14 cellular contexts compared by ENCODE assay signal in genomic region chr1:77036560-77036959, GRCh38.
DNase-seq lines count a peak whose midpoint lies in the region; ATAC-seq, FAIRE-seq and TF ChIP-seq lines count a peak whose summit lies in the region.
"Had no signal": no experiment of that assay in that cellular context is flagged by ENCODE, and none has a peak within 500 bp of the region (broad histone marks: within the 10 kb centered on the region; RNA-seq: fewer than 3 reads in every experiment).

No MANE protein-coding gene starts in this region.

- no peak overlapping the region for H2BK15ac ChIP-seq in mesenchymal stem cell (ENCODE audit: low read depth, poor library complexity, severe bottlenecking)

- H2BK12ac ChIP-seq in mesenchymal stem cell (ENCODE audit: low read length in 2 of 2), result no peak overlapping the region

- no peak overlapping the region for H2AK5ac ChIP-seq in mesenchymal stem cell (ENCODE audit: low read length, severe bottlenecking)

- no peaks in the 10 kb centered on the region for H3K27me3 ChIP-seq in mammary epithelial cell (ENCODE audit: insufficient read depth, low read length)
- H3K27me3 ChIP-seq in mesenchymal stem cell (ENCODE audit: control insufficient read depth in 1 of 2, insufficient read depth in 1 of 2, low read length in 2 of 2), result peaks cover 8 to 15% of the 10 kb centered on the region in 2 experiments
- H3K27me3 ChIP-seq: upper lobe of left lung had no signal

- H3K9me3 ChIP-seq in mammary epithelial cell (replicated peaks; ENCODE audit: insufficient read depth, low read length), result no peaks in the 10 kb centered on the region
- no peaks in the 10 kb centered on the region for H3K9me3 ChIP-seq in mesenchymal stem cell (ENCODE audit: control insufficient read depth, low read length)
- H3K9me3 ChIP-seq: prostate gland, upper lobe of left lung had no signal

- dilution Hi-C loops in mammary epithelial cell (cut with HindIII; ENCODE audit: low sequenced_read_pairs), result no loop called here

- H3K18ac ChIP-seq in mesenchymal stem cell (ENCODE audit: low read depth in 1 of 2, low read length in 2 of 2), result no peak overlapping the region

- 34% methylated on average over 2 of the region's 2 CpGs for WGBS in mammary epithelial cell (ENCODE audit: low coverage, missing lambda C conversion rate)
- no CpG with 5 or more reads among the region's 2 CpGs for WGBS in mesenchymal stem cell

- ATAC-seq in GM21576 (IDR thresholded peaks at IDR 0.05; ENCODE audit: unreplicated experiment), result no peak
- no peak for ATAC-seq in HG03565 (IDR thresholded peaks at IDR 0.05; ENCODE audit: unreplicated experiment)
- ATAC-seq: activated naive CD4-positive, alpha-beta T cell treated with anti-CD3 and anti-CD28 coated beads, Interleukin-2, amount 50 U/mL, for 72 hours had no signal

- H3K27ac ChIP-seq in mammary epithelial cell (ENCODE audit: insufficient read depth, low read depth, low read length) (no peak overlapping the region), mesenchymal stem cell (ENCODE audit: low read length, poor library complexity, severe bottlenecking) (no peak overlapping the region)
- H3K27ac ChIP-seq: prostate gland, upper lobe of left lung had no signal

- intact Hi-C loops in activated CD4-positive, alpha-beta T cell treated with anti-CD3 and anti-CD28 coated beads, Interleukin-2, amount 10 ng/mL, durations not matched to agents 24 days and 14 days (cut with micrococcal nuclease), result no loop called here
- intact Hi-C loops in mammary epithelial cell (cut with micrococcal nuclease), result no loop called here

- CTCF ChIA-PET in mammary epithelial cell (lab: Charles Lee; ENCODE audit: low non-redundant PET), result no interaction called here

- no peak overlapping the region for H3K14ac ChIP-seq in mesenchymal stem cell (ENCODE audit: low read length in 2 of 2)

- H3K79me2 ChIP-seq in mammary epithelial cell (ENCODE audit: insufficient read depth, low read length), result no peaks in the 10 kb centered on the region

- H3K27ac Mint-ChIP-seq in activated CD4-positive, alpha-beta T cell treated with anti-CD3 and anti-CD28 coated beads, Interleukin-2, amount 10 ng/mL, durations not matched to agents 24 days and 14 days, result no peak overlapping the region
- H3K27ac Mint-ChIP-seq: activated naive CD4-positive, alpha-beta T cell treated with anti-CD3 and anti-CD28 coated beads, Interleukin-2, amount 50 U/mL, for 72 hours; B cell had no signal

- H2BK120ac ChIP-seq in mesenchymal stem cell (ENCODE audit: low read depth, low read length), result no peak overlapping the region

- no peaks in the 10 kb centered on the region for H3K4me1 Mint-ChIP-seq in activated CD4-positive, alpha-beta T cell treated with anti-CD3 and anti-CD28 coated beads, Interleukin-2, amount 10 ng/mL, durations not matched to agents 24 days and 14 days
- H3K4me1 Mint-ChIP-seq: B cell had no signal

- H3K4me2 ChIP-seq in mammary epithelial cell (ENCODE audit: insufficient read depth, low read depth, low read length), result no peak overlapping the region
- H3K4me2 ChIP-seq in mesenchymal stem cell (ENCODE audit: low read length, poor library complexity, severe bottlenecking), result no peak overlapping the region

- H3K27me3 Mint-ChIP-seq in activated CD4-positive, alpha-beta T cell treated with anti-CD3 and anti-CD28 coated beads, Interleukin-2, amount 10 ng/mL, durations not matched to agents 24 days and 14 days, result peaks cover 2% of the 10 kb centered on the region

- no TSS peak for BruUV-seq in mammary epithelial cell (replicated peaks; lab: Mats Ljungman, UMichigan)

- peak; percentile 65 for DNase-seq in activated CD4-positive, alpha-beta T cell treated with anti-CD3 and anti-CD28 coated beads, Interleukin-2, amount 10 ng/mL, durations not matched to agents 24 days and 14 days
- no peak for DNase-seq in activated CD4-positive, alpha-beta T cell treated with anti-CD3 and anti-CD28 coated beads, Interleukin-2, amount 50 U/mL, for 4 hours
- DNase-seq in MV-4-11 (lab: John Stamatoyannopoulos, UW) (peak; percentile 13), mammary epithelial cell (peak; percentile 41), mesenchymal stem cell (peak; percentile 54), GM19239 (ENCODE audit: insufficient read length, low spot score) (no peak)
- DNase-seq: activated CD4-positive, CD25-positive, alpha-beta regulatory T cell treated with anti-CD3 and anti-CD28 coated beads, Interleukin-2, amount 50 U/mL, for 72 hours; NCI-H1694 treated with DMSO at 0.1 percent for 48 hours; upper lobe of left lung had no signal

- no peak overlapping the region for H4K91ac ChIP-seq in mesenchymal stem cell (ENCODE audit: low read length)

- no peaks in the 10 kb centered on the region for H3K36me3 Mint-ChIP-seq in activated CD4-positive, alpha-beta T cell treated with anti-CD3 and anti-CD28 coated beads, Interleukin-2, amount 10 ng/mL, durations not matched to agents 24 days and 14 days (ENCODE audit: low read depth)
- H3K36me3 Mint-ChIP-seq: activated naive CD4-positive, alpha-beta T cell treated with anti-CD3 and anti-CD28 coated beads, Interleukin-2, amount 50 U/mL, for 72 hours had no signal

- no peak overlapping the region for H3K4me3 Mint-ChIP-seq in activated CD4-positive, alpha-beta T cell treated with anti-CD3 and anti-CD28 coated beads, Interleukin-2, amount 10 ng/mL, durations not matched to agents 24 days and 14 days
- H3K4me3 Mint-ChIP-seq: B cell had no signal

- no peaks in the 10 kb centered on the region for H3K79me1 ChIP-seq in mesenchymal stem cell (replicated peaks; ENCODE audit: low read length, poor library complexity, severe bottlenecking)

- H3K9me3 Mint-ChIP-seq in activated CD4-positive, alpha-beta T cell treated with anti-CD3 and anti-CD28 coated beads, Interleukin-2, amount 10 ng/mL, durations not matched to agents 24 days and 14 days, result peaks cover 5% of the 10 kb centered on the region

- no peak for FAIRE-seq in GM19239 (lab: Jason Lieb, UNC)

- H3K23ac ChIP-seq in mesenchymal stem cell (ENCODE audit: low read length in 2 of 2), result no peak overlapping the region

- no peaks in the 10 kb centered on the region for H4K20me1 ChIP-seq in mammary epithelial cell (ENCODE audit: insufficient read depth, low read length)

- peaks cover 29% of the 10 kb centered on the region for H3K4me1 ChIP-seq in mammary epithelial cell (ENCODE audit: insufficient read depth, low read length)
- H3K4me1 ChIP-seq in mesenchymal stem cell (ENCODE audit: control insufficient read depth, insufficient read depth, low read depth, low read length), result no peaks in the 10 kb centered on the region
- H3K4me1 ChIP-seq: prostate gland, upper lobe of left lung had no signal

- no peak for TF ChIP-seq CTCF in mammary epithelial cell (conservative IDR thresholded peaks at IDR 0.05 in 1 of 2, IDR thresholded peaks at IDR 0.05 in 1 of 2; ENCODE audit: extremely low read depth in 1 of 2, insufficient read depth in 1 of 2, low read depth in 1 of 2, low read length in 2 of 2)

- no peak overlapping the region for H2BK5ac ChIP-seq in mesenchymal stem cell (ENCODE audit: low read depth, low read length, poor library complexity, severe bottlenecking)

- in situ Hi-C loops in mammary epithelial cell (cut with MboI; ENCODE audit: low sequenced_read_pairs in 2 of 2), result no loop called here

- H3K4me3 ChIP-seq in mammary epithelial cell (replicated peaks in 1 of 3; ENCODE audit: insufficient read depth in 1 of 3, low read depth in 2 of 3, low read length in 3 of 3), result no peak overlapping the region
- H3K4me3 ChIP-seq in mesenchymal stem cell (ENCODE audit: insufficient read depth in 1 of 2, low read depth in 1 of 2, low read length in 2 of 2), result no peak overlapping the region
- H3K4me3 ChIP-seq: prostate gland, upper lobe of left lung had no signal

- H4K8ac ChIP-seq in mesenchymal stem cell (ENCODE audit: low read length), result no peak overlapping the region

- H3K36me3 ChIP-seq in mammary epithelial cell (ENCODE audit: insufficient read depth, low read length), result no peaks in the 10 kb centered on the region
- no peaks in the 10 kb centered on the region for H3K36me3 ChIP-seq in mesenchymal stem cell (ENCODE audit: control insufficient read depth in 1 of 2, insufficient read depth in 2 of 2, low read depth in 1 of 2, low read length in 2 of 2)
- H3K36me3 ChIP-seq: prostate gland, upper lobe of left lung had no signal

- H2AFZ ChIP-seq in mammary epithelial cell (ENCODE audit: low read depth, low read length), result no peak overlapping the region
- no peak overlapping the region for H2AFZ ChIP-seq in mesenchymal stem cell (ENCODE audit: low read depth, low read length)

- H3K4ac ChIP-seq in mesenchymal stem cell (ENCODE audit: low read depth in 1 of 2, low read length in 2 of 2), result no peak overlapping the region

- H3K9ac ChIP-seq in mammary epithelial cell (ENCODE audit: insufficient read depth, low read length) (no peak overlapping the region), mesenchymal stem cell (ENCODE audit: low read length) (no peak overlapping the region)

Comparison
In these comparisons a context has a peak if more than half of its experiments do, and no peak if none do; other contexts are left out.
1. DNase-seq: peak in activated CD4-positive, alpha-beta T cell treated with anti-CD3 and anti-CD28 coated beads, Interleukin-2, amount 10 ng/mL, durations not matched to agents 24 days and 14 days (single experiment), MV-4-11 (single experiment), mammary epithelial cell (single experiment) and mesenchymal stem cell (single experiment); none in activated CD4-positive, alpha-beta T cell treated with anti-CD3 and anti-CD28 coated beads, Interleukin-2, amount 50 U/mL, for 4 hours (0 of 2) and GM19239 (single experiment).